ENCODE assay signal across 21 cellular contexts in genomic region chr1:61273861-61274260, GRCh38.
DNase-seq lines count a peak whose midpoint lies in the region; ATAC-seq and TF ChIP-seq lines count a peak whose summit lies in the region.
"Had no signal": no experiment of that assay in that cellular context is flagged by ENCODE, and none has a peak within 500 bp of the region (broad histone marks: within the 10 kb centered on the region; RNA-seq: fewer than 3 reads in every experiment).

No MANE protein-coding gene starts in this region.

- H3K9me3 ChIP-seq in left ventricle myocardium inferior (replicated peaks) (no peaks in the 10 kb centered on the region), esophagus muscularis mucosa (no peaks in the 10 kb centered on the region), sigmoid colon (no peaks in the 10 kb centered on the region), tibial artery (no peaks in the 10 kb centered on the region)
- H3K9me3 ChIP-seq: Peyer's patch had no signal

- TF ChIP-seq POLR2A in esophagus muscularis mucosa (IDR thresholded peaks at IDR 0.05; ENCODE audit: low read depth) = no peak
- TF ChIP-seq POLR2A in sigmoid colon (IDR thresholded peaks at IDR 0.05) = no peak

- no peak for ATAC-seq in Right ventricle myocardium superior (ENCODE audit: poor library complexity)
- ATAC-seq: HCT116, HepG2 had no signal

- H3K36me3 ChIP-seq in left ventricle myocardium inferior (no peaks in the 10 kb centered on the region), esophagus muscularis mucosa (no peaks in the 10 kb centered on the region), sigmoid colon (no peaks in the 10 kb centered on the region), tibial artery (no peaks in the 10 kb centered on the region)
- H3K36me3 ChIP-seq: Peyer's patch had no signal

- DNase-seq in left ventricle myocardium inferior (no peak), Right ventricle myocardium superior (no peak), esophagus muscularis mucosa (ENCODE audit: extremely low spot score) (no peak), sigmoid colon (no peak), tibial artery (no peak), AG08396 (ENCODE audit: low spot score) (no peak), NCI-H1436 (lab: John Stamatoyannopoulos, UW) (no peak), GOT3 (lab: John Stamatoyannopoulos, UW) (no peak)
- DNase-seq: GDM1, NCI-H1092, NCI-H1436 treated with DMSO at 0.1 percent for 48 hours, NCI-H2029 treated with DMSO at 0.1 percent for 48 hours, NCI-H345, NCI-H526, Peyer's patch had no signal

- intact Hi-C loops in left ventricle myocardium inferior (cut with micrococcal nuclease) = no loop called here
- intact Hi-C loops in Right ventricle myocardium superior (cut with DNase I) = no loop called here
- intact Hi-C loops in esophagus muscularis mucosa (cut with DNase I) = no loop called here
- intact Hi-C loops in sigmoid colon (cut with DNase I) = no loop called here
- intact Hi-C loops in tibial artery (cut with DNase I; ENCODE audit: low total_unique reads) = no loop called here

- TF ChIP-seq EP300 in esophagus muscularis mucosa (IDR thresholded peaks at IDR 0.05) (no peak), sigmoid colon (IDR thresholded peaks at IDR 0.05) (no peak)

- TF ChIP-seq CTCF in left ventricle myocardium inferior (IDR thresholded peaks at IDR 0.05; ENCODE audit: borderline replicate concordance) (no peak), esophagus muscularis mucosa (IDR thresholded peaks at IDR 0.05) (no peak), sigmoid colon (IDR thresholded peaks at IDR 0.05) (no peak), tibial artery (IDR thresholded peaks at IDR 0.05) (no peak)

- H3K4me3 ChIP-seq in left ventricle myocardium inferior (no peak overlapping the region), esophagus muscularis mucosa (no peak overlapping the region), sigmoid colon (no peak overlapping the region), tibial artery (no peak overlapping the region)
- H3K4me3 ChIP-seq: K562, Peyer's patch had no signal

- WGBS in esophagus muscularis mucosa = 83% methylated on average over 5 of the region's 5 CpGs
- 87 to 92% methylated on average over 5 of the region's 5 CpGs for WGBS in sigmoid colon, 2 donors

- H3K27me3 ChIP-seq in left ventricle myocardium inferior (ENCODE audit: low read depth) (no peaks in the 10 kb centered on the region), esophagus muscularis mucosa (no peaks in the 10 kb centered on the region), sigmoid colon (no peaks in the 10 kb centered on the region), tibial artery (no peaks in the 10 kb centered on the region)
- H3K27me3 ChIP-seq: Peyer's patch had no signal

- H3K27ac ChIP-seq in left ventricle myocardium inferior (replicated peaks) (peak overlapping the region; percentile 67), esophagus muscularis mucosa (replicated peaks in 1 of 4) (peak overlapping the region; percentile 44 to 56 (median 51)), sigmoid colon (peak overlapping the region; percentile 0 to 72 (median 42)), tibial artery (peak overlapping the region; percentile 50 to 80)
- H3K27ac ChIP-seq: 22Rv1, C4-2B, HL-60 had no signal

- H3K4me1 ChIP-seq in left ventricle myocardium inferior (peaks cover 68% of the 10 kb centered on the region), esophagus muscularis mucosa (peaks cover 27 to 67% (median 63%) of the 10 kb centered on the region in 4 donors), sigmoid colon (peaks cover 0 to 40% (median 25%) of the 10 kb centered on the region in 4 donors), tibial artery (peaks cover 0 to 74% (median 15%) of the 10 kb centered on the region in 4 donors)
- H3K4me1 ChIP-seq: Peyer's patch had no signal
